In the genomic region with DNA sequence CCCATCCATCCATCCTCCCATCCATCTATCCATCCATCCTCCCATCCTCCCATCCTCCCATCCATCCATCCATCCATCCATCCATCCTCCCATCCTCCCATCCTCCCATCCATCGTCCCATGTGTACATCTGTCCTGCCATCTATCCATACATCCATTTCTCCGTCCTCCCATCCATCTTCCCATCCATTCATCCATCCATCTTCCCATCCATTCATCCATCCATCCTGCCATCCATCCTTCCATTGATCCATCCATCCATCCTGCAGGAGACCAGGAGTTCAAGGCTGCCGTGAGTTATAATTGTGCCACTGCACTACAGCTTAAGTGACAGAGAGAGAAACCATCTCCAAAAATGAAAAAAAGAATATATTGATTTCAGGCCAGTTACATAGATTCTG, we compare ENCODE assay signal across 9 cellular contexts.
"Had no signal": no experiment of that assay in that cellular context is flagged by ENCODE, and none has a peak within 500 bp of the region (broad histone marks: within the 10 kb centered on the region; RNA-seq: fewer than 3 reads in every experiment).

No MANE protein-coding gene starts in this region.

- H3K4me3 Mint-ChIP-seq: GM23338, HFFc6 had no signal

- H3K4me3 ChIP-seq: GM23338, K562 had no signal

- H3K4me1 Mint-ChIP-seq: GM23338 had no signal

- H3K27ac ChIP-seq: HL-60 had no signal

- FAIRE-seq: H1, H54 had no signal

- H3K27ac Mint-ChIP-seq: GM23338, HFFc6 had no signal

- H2AFZ ChIP-seq: GM23338 had no signal

- DNase-seq: HCEC 1CT, HFFc6, IMR-90, KG1 had no signal

- H3K9me3 Mint-ChIP-seq: HFFc6 had no signal

- H3K4me2 ChIP-seq: GM23338 had no signal
